ENCODE assay signal across 1 cellular context in the genomic region with DNA sequence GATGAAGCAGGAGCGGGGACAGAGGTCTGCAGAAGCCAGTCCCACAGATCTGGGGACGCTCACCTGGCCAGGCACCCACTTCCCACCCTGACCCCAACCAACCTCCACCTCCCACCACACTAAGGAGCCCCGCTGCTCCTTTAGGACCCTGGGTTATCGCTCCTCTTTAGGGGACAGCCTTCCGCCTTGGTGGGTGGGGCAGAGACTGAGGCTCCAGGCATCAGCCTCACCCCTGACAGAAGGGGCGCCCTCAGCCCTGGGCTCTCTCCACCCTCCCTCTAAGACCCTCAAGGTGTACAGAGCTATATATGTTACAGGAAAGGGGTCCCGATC.
TF ChIP-seq lines count a peak whose summit lies in the region.

No MANE protein-coding gene starts in this region.

TF ChIP-seq in GM23338, 12 proteins besides CTCF, POLR2A, EP300 and RAD21:
- TF ChIP-seq POLR2AphosphoS5 (IDR thresholded peaks at IDR 0.05; ENCODE audit: low read depth) = no peak
- no peak for TF ChIP-seq CREB1 (CRISPR knock-in tag; IDR thresholded peaks at IDR 0.05; ENCODE audit: low read depth)
- TF ChIP-seq, protein P1, sequence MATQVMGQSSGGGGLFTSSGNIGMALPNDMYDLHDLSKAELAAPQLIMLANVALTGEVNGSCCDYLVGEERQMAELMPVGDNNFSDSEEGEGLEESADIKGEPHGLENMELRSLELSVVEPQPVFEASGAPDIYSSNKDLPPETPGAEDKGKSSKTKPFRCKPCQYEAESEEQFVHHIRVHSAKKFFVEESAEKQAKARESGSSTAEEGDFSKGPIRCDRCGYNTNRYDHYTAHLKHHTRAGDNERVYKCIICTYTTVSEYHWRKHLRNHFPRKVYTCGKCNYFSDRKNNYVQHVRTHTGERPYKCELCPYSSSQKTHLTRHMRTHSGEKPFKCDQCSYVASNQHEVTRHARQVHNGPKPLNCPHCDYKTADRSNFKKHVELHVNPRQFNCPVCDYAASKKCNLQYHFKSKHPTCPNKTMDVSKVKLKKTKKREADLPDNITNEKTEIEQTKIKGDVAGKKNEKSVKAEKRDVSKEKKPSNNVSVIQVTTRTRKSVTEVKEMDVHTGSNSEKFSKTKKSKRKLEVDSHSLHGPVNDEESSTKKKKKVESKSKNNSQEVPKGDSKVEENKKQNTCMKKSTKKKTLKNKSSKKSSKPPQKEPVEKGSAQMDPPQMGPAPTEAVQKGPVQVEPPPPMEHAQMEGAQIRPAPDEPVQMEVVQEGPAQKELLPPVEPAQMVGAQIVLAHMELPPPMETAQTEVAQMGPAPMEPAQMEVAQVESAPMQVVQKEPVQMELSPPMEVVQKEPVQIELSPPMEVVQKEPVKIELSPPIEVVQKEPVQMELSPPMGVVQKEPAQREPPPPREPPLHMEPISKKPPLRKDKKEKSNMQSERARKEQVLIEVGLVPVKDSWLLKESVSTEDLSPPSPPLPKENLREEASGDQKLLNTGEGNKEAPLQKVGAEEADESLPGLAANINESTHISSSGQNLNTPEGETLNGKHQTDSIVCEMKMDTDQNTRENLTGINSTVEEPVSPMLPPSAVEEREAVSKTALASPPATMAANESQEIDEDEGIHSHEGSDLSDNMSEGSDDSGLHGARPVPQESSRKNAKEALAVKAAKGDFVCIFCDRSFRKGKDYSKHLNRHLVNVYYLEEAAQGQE (IDR thresholded peaks at IDR 0.05; ENCODE audit: unreplicated experiment) = no peak
- no peak for TF ChIP-seq STAT1 (IDR thresholded peaks at IDR 0.05; ENCODE audit: unreplicated experiment)
- no peak for TF ChIP-seq ZNF114 (CRISPR knock-in tag; IDR thresholded peaks at IDR 0.05)
